In genomic region chr7:6792113-6792872, GRCh38 we compare ENCODE assay signal across 10 cellular contexts. TPM values are rescaled to one million over a fixed set of nuclear protein-coding genes. Genes with fewer than 3 reads are reported as not detected.
DNase-seq lines count a peak whose midpoint lies in the region; ATAC-seq and TF ChIP-seq lines count a peak whose summit lies in the region.
"Not testable (repeated sequence)": the region's sequence is repeated elsewhere in the genome, so short reads cannot be mapped to it uniquely, and the experiment has no call there.
"Had no signal": no experiment of that assay in that cellular context is flagged by ENCODE, and none has a peak within 500 bp of the region (broad histone marks: within the 10 kb centered on the region; RNA-seq: fewer than 3 reads in every experiment).

No MANE protein-coding gene starts in this region.

- not testable (repeated sequence) for H3K36me3 ChIP-seq in IMR-90 (ENCODE audit: control insufficient read depth, insufficient read depth, low read length); endodermal cell (ENCODE audit: control insufficient read depth, insufficient read depth, low read length); testis (ENCODE audit: low read depth, missing control alignments)

- H3K23ac ChIP-seq in IMR-90 (ENCODE audit: low read depth, low read length), result not testable (repeated sequence)

- H3K27ac ChIP-seq in IMR-90 (ENCODE audit: insufficient read depth, low read length); endodermal cell (ENCODE audit: low read depth, low read length); foreskin keratinocyte; testis: not testable (repeated sequence)

- not testable (repeated sequence) for H3K9me1 ChIP-seq in IMR-90 (ENCODE audit: insufficient read depth, low read length)

- not testable (repeated sequence) for H3K27me3 Mint-ChIP-seq in endodermal cell (ENCODE audit: insufficient read depth); osteocyte (ENCODE audit: unreplicated experiment)

- H3K4me3 ChIP-seq in IMR-90 (ENCODE audit: insufficient read depth, low read depth, low read length); endodermal cell (ENCODE audit: low read length); testis: not testable (repeated sequence)

- not testable (repeated sequence) for H3K9ac ChIP-seq in IMR-90 (ENCODE audit: low read depth, low read length); endodermal cell (ENCODE audit: extremely low read depth, low read length, poor library complexity, severe bottlenecking)

- H3K27ac Mint-ChIP-seq in endodermal cell, result not testable (repeated sequence)
- H3K27ac Mint-ChIP-seq in osteocyte (ENCODE audit: unreplicated experiment), result peak overlapping the region; percentile 71

- POLR2A ChIA-PET in IMR-90 (lab: Charles Lee; ENCODE audit: unreplicated experiment), result not testable (repeated sequence)

- H3K14ac ChIP-seq in IMR-90 (replicated peaks; ENCODE audit: low read depth, low read length), result not testable (repeated sequence)

- H4K5ac ChIP-seq in IMR-90 (ENCODE audit: low read depth, low read length), result not testable (repeated sequence)

- dilution Hi-C loops in IMR-90 (cut with HindIII; ENCODE audit: low sequenced_read_pairs, unreplicated experiment), result not testable (repeated sequence)

- not testable (repeated sequence) for H3K27me3 ChIP-seq in IMR-90 (ENCODE audit: control insufficient read depth, insufficient read depth, low read length); endodermal cell (ENCODE audit: control insufficient read depth, insufficient read depth, low read length, poor library complexity, severe bottlenecking); foreskin keratinocyte; testis

- H4K20me1 ChIP-seq in IMR-90 (ENCODE audit: insufficient read depth, low read length), result not testable (repeated sequence)

- H3K4ac ChIP-seq in IMR-90 (ENCODE audit: low read depth, low read length), result not testable (repeated sequence)

- ATAC-seq in IMR-90 (ENCODE audit: low read depth) (peak; percentile 82), foreskin keratinocyte (peak; percentile 75)

- H2AK5ac ChIP-seq in IMR-90 (ENCODE audit: low read depth, low read length), result not testable (repeated sequence)

- CTCF ChIA-PET in IMR-90 (lab: Yijun Ruan, JAX), result not testable (repeated sequence)

- H2AFZ ChIP-seq in IMR-90 (replicated peaks; ENCODE audit: low read length, poor library complexity), result not testable (repeated sequence)

- H2BK15ac ChIP-seq in IMR-90 (ENCODE audit: low read depth, low read length), result not testable (repeated sequence)

- H3K4me2 ChIP-seq in IMR-90 (ENCODE audit: low read depth, low read length), result not testable (repeated sequence)

- TF ChIP-seq RAD21 in IMR-90 (IDR thresholded peaks at IDR 0.05; ENCODE audit: low read length), result not testable (repeated sequence)

- intact Hi-C loops in IMR-90 (cut with micrococcal nuclease); testis (cut with DNase I; ENCODE audit: low total_unique reads): not testable (repeated sequence)

- not testable (repeated sequence) for H3K9me3 ChIP-seq in IMR-90 (ENCODE audit: control insufficient read depth, insufficient read depth, low read length); endodermal cell (ENCODE audit: control insufficient read depth, low read length); testis

- H2BK5ac ChIP-seq in IMR-90 (ENCODE audit: low read depth, low read length, poor library complexity, severe bottlenecking), result not testable (repeated sequence)

- BruUV-seq in IMR-90 (replicated peaks; lab: Mats Ljungman, UMichigan), result not testable (repeated sequence)

- not testable (repeated sequence) for H3K36me3 Mint-ChIP-seq in endodermal cell (ENCODE audit: low read depth); osteocyte (ENCODE audit: unreplicated experiment)

- not testable (repeated sequence) for H3K4me1 Mint-ChIP-seq in endodermal cell; osteocyte (ENCODE audit: unreplicated experiment)

- H3K4me3 Mint-ChIP-seq in endodermal cell; osteocyte (ENCODE audit: unreplicated experiment): not testable (repeated sequence)

- in situ Hi-C loops in IMR-90 (cut with MboI; ENCODE audit: low sequenced_read_pairs), result not testable (repeated sequence)

- H3K9me3 Mint-ChIP-seq in endodermal cell; osteocyte (ENCODE audit: unreplicated experiment): not testable (repeated sequence)

- not testable (repeated sequence) for H2BK20ac ChIP-seq in IMR-90 (ENCODE audit: low read depth, low read length)

- 100% methylated on average over 2 of the region's 15 CpGs; no CpG with 5 or more reads in 1 of the 2 experiments for WGBS in IMR-90 (ENCODE audit: extremely low coverage in 2 of 2, insufficient read length in 1 of 2), 2 experiments
- 96% methylated on average over 8 of the region's 15 CpGs; no CpG with 5 or more reads in 1 of the 2 experiments for WGBS in endodermal cell (ENCODE audit: insufficient coverage in 1 of 2, insufficient read length in 1 of 2), 2 experiments
- 28 to 80% methylated on average over 3 to 4 of the region's 15 CpGs for whole genome bisulfite sequencing in testis, 2 donors

- TF ChIP-seq POLR2A in IMR-90 (IDR thresholded peaks at IDR 0.05; ENCODE audit: low read depth, low read length); testis (IDR thresholded peaks at IDR 0.05): not testable (repeated sequence)

- H2AK9ac ChIP-seq in IMR-90 (replicated peaks; ENCODE audit: low read depth, low read length, poor library complexity), result not testable (repeated sequence)

- not testable (repeated sequence) for H3K4me1 ChIP-seq in IMR-90 (ENCODE audit: control insufficient read depth, insufficient read depth, low read length); endodermal cell (ENCODE audit: control insufficient read depth, insufficient read depth, low read length); foreskin keratinocyte; testis

- H2BK120ac ChIP-seq in IMR-90 (ENCODE audit: low read depth, low read length), result not testable (repeated sequence)

- DNase-seq in Daoy (ENCODE audit: low read depth), result peak; percentile 21
- DNase-seq in IMR-90, result peak; percentile 39
- peak; percentile 76 for DNase-seq in amniotic epithelial cell (ENCODE audit: low read depth)
- DNase-seq in endodermal cell, result peak; percentile 5
- DNase-seq in foreskin keratinocyte, result peak in 1 of 2 donors; percentile 39
- DNase-seq in kidney glomerular epithelial cell (lab: John Stamatoyannopoulos, UW), result peak; percentile 85
- not testable (repeated sequence) for DNase-seq in osteocyte (ENCODE audit: extremely low spot score, unreplicated experiment)
- DNase-seq in testis, result peak; percentile 44

- H3K56ac ChIP-seq in IMR-90 (ENCODE audit: extremely low read depth, insufficient read depth, low read length), result not testable (repeated sequence)

- H3K79me1 ChIP-seq in IMR-90 (ENCODE audit: low read depth in 1 of 2, low read length in 2 of 2), result not testable (repeated sequence)

- H4K8ac ChIP-seq in IMR-90 (ENCODE audit: low read depth in 2 of 2, low read length in 2 of 2), result not testable (repeated sequence)

- not testable (repeated sequence) for H3K18ac ChIP-seq in IMR-90 (ENCODE audit: low read depth, low read length)

- not testable (repeated sequence) for H4K91ac ChIP-seq in IMR-90 (ENCODE audit: insufficient read depth, low read depth, low read length)

- TF ChIP-seq CTCF in IMR-90 (conservative IDR thresholded peaks at IDR 0.05; ENCODE audit: low read depth, low read length); endodermal cell (conservative IDR thresholded peaks at IDR 0.05); foreskin keratinocyte (conservative IDR thresholded peaks at IDR 0.05); osteocyte (IDR thresholded peaks at IDR 0.05); testis (IDR thresholded peaks at IDR 0.05): not testable (repeated sequence)

RNA-seq across cellular contexts. Expression of gene CCZ1B, which starts 33.8 kb away (rescaled TPM):
- total RNA-seq in Daoy (2014; rRNA removed; shearing (Covaris generic)), result 100 and 103 TPM in 2 replicates
- total RNA-seq in IMR-90 (2012; rRNA removed) (25.5 and 33.3 TPM in 2 replicates), endodermal cell (10 to 100 TPM; 84.7 to 93.7 TPM), foreskin keratinocyte (47.5 and 54.1 TPM in 2 replicates), osteocyte (69.3 and 70.2 TPM in 2 replicates), testis (10 to 100 TPM; 36.0 to 51.2 TPM)
- polyA plus RNA-seq in IMR-90 (2012; rRNA removed) (34.3 and 41.0 TPM in 2 replicates), foreskin keratinocyte (27.9 and 33.5 TPM in 2 replicates), testis (ENCODE audit: insufficient read depth, low read depth, low replicate concordance) (58.7 TPM)
- polyA plus RNA-seq in IMR-90 (2012; cell fraction: cytosol; rRNA removed), result 4.6 and 18.0 TPM in 2 replicates
- 7.8 and 45.1 TPM in 2 replicates for polyA plus RNA-seq in IMR-90 (2012; cell fraction: nucleus; rRNA removed; ENCODE audit: low replicate concordance)
- polyA plus RNA-seq in endodermal cell (2013, experiment 1 of 2), result 56.4 TPM
- 55.9 TPM for polyA plus RNA-seq in endodermal cell (2013, experiment 2 of 2)

RNA-seq across cellular contexts. Expression of gene RSPH10B2, which starts 38.4 kb away (rescaled TPM):
- 0.11 and 0.51 TPM in 2 replicates for total RNA-seq in Daoy (2014; rRNA removed; shearing (Covaris generic))
- total RNA-seq in IMR-90 (2012; rRNA removed) (not detected in 2 replicates), endodermal cell (under 1 TPM; 0.42 to 0.75 TPM), foreskin keratinocyte (not detected in 2 replicates), osteocyte (0.38 and 0.81 TPM in 2 replicates), testis (10 to 100 TPM; 24.3 to 61.3 TPM)
- polyA plus RNA-seq in IMR-90 (2012; rRNA removed) (not detected in 2 replicates), foreskin keratinocyte (not detected in 2 replicates), testis (ENCODE audit: insufficient read depth, low read depth, low replicate concordance) (55.8 TPM)
- not detected in 2 replicates for polyA plus RNA-seq in IMR-90 (2012; cell fraction: cytosol; rRNA removed)
- 0.05 TPM in 1 of 2 replicates, not detected in the other for polyA plus RNA-seq in IMR-90 (2012; cell fraction: nucleus; rRNA removed; ENCODE audit: low replicate concordance)
- 0.28 TPM for polyA plus RNA-seq in endodermal cell (2013, experiment 1 of 2)
- polyA plus RNA-seq in endodermal cell (2013, experiment 2 of 2), result 0.08 TPM
- polyA plus RNA-seq: CD4-positive, CD25-positive, alpha-beta regulatory T cell; right cardiac atrium had no signal

Comparison
In these comparisons a context has a peak if more than half of its experiments do, and no peak if none do; other contexts are left out.
1. RNA of gene RSPH10B2, which starts 38.4 kb away (total RNA-seq): 24.3 to 61.3 TPM in testis; 0.42 to 0.75 TPM in endodermal cell, 0.38 to 0.81 TPM in osteocyte, 0.11 to 0.51 TPM in Daoy, not detected in IMR-90 and not detected in foreskin keratinocyte; every median in the first group is over 10 times any median in the second.